Comparison of ENCODE assay signal across 15 cellular contexts in genomic region chr4:1344696-1345095, GRCh38. TPM values are rescaled to one million over a fixed set of nuclear protein-coding genes. Genes with fewer than 3 reads are reported as not detected.
A peak's percentile ranks its signal among the peaks of the same experiment; 100 is the strongest.
DNase-seq lines count a peak whose midpoint lies in the region; ATAC-seq, FAIRE-seq and TF ChIP-seq lines count a peak whose summit lies in the region.
"Had no signal": no experiment of that assay in that cellular context is flagged by ENCODE, and none has a peak within 500 bp of the region (broad histone marks: within the 10 kb centered on the region; RNA-seq: fewer than 3 reads in every experiment).

No MANE protein-coding gene starts in this region.

- peaks cover 25% of the 10 kb centered on the region for H3K79me2 ChIP-seq in HCT116 (ENCODE audit: insufficient read depth, low read length)

- peaks cover 8% of the 10 kb centered on the region for H3K36me3 Mint-ChIP-seq in CD4-positive, CD25-positive, alpha-beta regulatory T cell
- peaks cover 52% of the 10 kb centered on the region for H3K36me3 Mint-ChIP-seq in brain
- H3K36me3 Mint-ChIP-seq in naive thymus-derived CD4-positive, alpha-beta T cell: peaks cover 0 to 17% (median 5%) of the 10 kb centered on the region in 5 donors

- peaks cover 12 to 35% (median 20%) of the 10 kb centered on the region in 4 donors for H3K4me1 Mint-ChIP-seq in CD4-positive, CD25-positive, alpha-beta regulatory T cell
- H3K4me1 Mint-ChIP-seq in brain: peaks cover 44% of the 10 kb centered on the region
- H3K4me1 Mint-ChIP-seq in naive thymus-derived CD4-positive, alpha-beta T cell: peaks cover 25 to 38% (median 31%) of the 10 kb centered on the region in 7 donors

- H3K27ac Mint-ChIP-seq in CD4-positive, CD25-positive, alpha-beta regulatory T cell: peak overlapping the region in 2 of 3 donors; percentile 85 to 96
- H3K27ac Mint-ChIP-seq in brain: peak overlapping the region; percentile 70 to 99 (median 99)
- H3K27ac Mint-ChIP-seq in naive thymus-derived CD4-positive, alpha-beta T cell: peak overlapping the region in 8 of 9 donors; percentile 1 to 93 (median 78)

- no peaks in the 10 kb centered on the region for H3K27me3 ChIP-seq in CD4-positive, CD25-positive, alpha-beta regulatory T cell (ENCODE audit: control insufficient read depth, insufficient read depth, low read length)
- H3K27me3 ChIP-seq in HCT116 (ENCODE audit: insufficient read depth, low read length): no peaks in the 10 kb centered on the region
- no peaks in the 10 kb centered on the region for H3K27me3 ChIP-seq in naive thymus-derived CD4-positive, alpha-beta T cell (ENCODE audit: control insufficient read depth in 2 of 2, insufficient read depth in 2 of 2, low read length in 2 of 2)

- intact Hi-C loops in HCT116 (cut with micrococcal nuclease): loop anchor here (5.0 kb wide), 1 partner anchor 57 kb away; the partner anchor contains the start of gene MAEA
- intact Hi-C loops in naive thymus-derived CD4-positive, alpha-beta T cell (cut with micrococcal nuclease): loop anchor here (5.0 to 10.0 kb wide), 7 partner anchors 77 to 1618 kb away; partner anchors contain the start of genes ATP5ME (in 1 of the 2), GRK4 (in 1 of the 2), LETM1 (in 1 of the 2) and MYL5 (in 1 of the 2)

- no peaks in the 10 kb centered on the region for H3K9me3 Mint-ChIP-seq in CD4-positive, CD25-positive, alpha-beta regulatory T cell
- no peaks in the 10 kb centered on the region for H3K9me3 Mint-ChIP-seq in brain
- H3K9me3 Mint-ChIP-seq in naive thymus-derived CD4-positive, alpha-beta T cell: no peaks in the 10 kb centered on the region

- H3K9me3 ChIP-seq in CD4-positive, CD25-positive, alpha-beta regulatory T cell (ENCODE audit: control insufficient read depth in 2 of 2, low read length in 2 of 2): no peaks in the 10 kb centered on the region
- H3K9me3 ChIP-seq in HCT116 (ENCODE audit: control insufficient read depth in 1 of 2, insufficient read depth in 1 of 2, low read depth in 1 of 2, low read length in 2 of 2): no peaks in the 10 kb centered on the region
- no peaks in the 10 kb centered on the region for H3K9me3 ChIP-seq in naive thymus-derived CD4-positive, alpha-beta T cell (ENCODE audit: control insufficient read depth in 2 of 3, low read length in 3 of 3)
- H3K9me3 ChIP-seq: mucosa of descending colon had no signal

- H3K4me3 ChIP-seq in CD4-positive, CD25-positive, alpha-beta regulatory T cell (ENCODE audit: low read depth, low read length): no peak overlapping the region
- no peak overlapping the region for H3K4me3 ChIP-seq in HCT116 (replicated peaks in 1 of 2; ENCODE audit: low read depth in 1 of 2, low read length in 2 of 2)
- H3K4me3 ChIP-seq in naive thymus-derived CD4-positive, alpha-beta T cell (ENCODE audit: low read length): no peak overlapping the region
- H3K4me3 ChIP-seq: GM12878, mucosa of descending colon had no signal

- H2AFZ ChIP-seq in HCT116 (ENCODE audit: low read depth, low read length, poor library complexity, severe bottlenecking): no peak overlapping the region

- H4K20me1 ChIP-seq in HCT116 (ENCODE audit: insufficient read depth): no peaks in the 10 kb centered on the region

- RAD21 ChIA-PET in HCT116 (lab: Charles Lee; ENCODE audit: low non-redundant PET in 1 of 2, low total read pairs in 2 of 2, uncharacterized antibody in 2 of 2, unreplicated experiment in 2 of 2): no interaction called here

- H3K9me2 ChIP-seq in HCT116 (ENCODE audit: insufficient read depth): no peaks in the 10 kb centered on the region

- H3K4me3 Mint-ChIP-seq in CD4-positive, CD25-positive, alpha-beta regulatory T cell: peak overlapping the region; percentile 71 to 94 (median 87)
- H3K4me3 Mint-ChIP-seq in brain: peak overlapping the region; percentile 91 to 99 (median 94)
- H3K4me3 Mint-ChIP-seq in naive thymus-derived CD4-positive, alpha-beta T cell: peak overlapping the region; percentile 61 to 97 (median 84)

- POLR2A ChIA-PET in HCT116 (lab: Charles Lee): interaction anchor here (0.7 kb wide), 1 partner anchor 51 kb away, joined by 5 read pairs; no protein-coding TSS in a partner anchor
- POLR2A ChIA-PET in naive thymus-derived CD4-positive, alpha-beta T cell (lab: Charles Lee): no interaction called here

- no peaks in the 10 kb centered on the region for H3K27me3 Mint-ChIP-seq in CD4-positive, CD25-positive, alpha-beta regulatory T cell
- H3K27me3 Mint-ChIP-seq in brain: peaks cover 5% of the 10 kb centered on the region
- no peaks in the 10 kb centered on the region for H3K27me3 Mint-ChIP-seq in naive thymus-derived CD4-positive, alpha-beta T cell

- peaks cover 16% of the 10 kb centered on the region for H3K36me3 ChIP-seq in CD4-positive, CD25-positive, alpha-beta regulatory T cell (ENCODE audit: control insufficient read depth, insufficient read depth, low read length)
- peaks cover 2 to 15% of the 10 kb centered on the region in 2 experiments; a peak in 3 of 4 replicates for H3K36me3 ChIP-seq in HCT116 (ENCODE audit: control insufficient read depth in 1 of 2, insufficient read depth in 2 of 2, low read length in 2 of 2)
- peaks cover 0 to 17% (median 0%) of the 10 kb centered on the region in 3 experiments for H3K36me3 ChIP-seq in naive thymus-derived CD4-positive, alpha-beta T cell (ENCODE audit: control insufficient read depth in 2 of 3, insufficient read depth in 3 of 3, low read length in 3 of 3)

- BruUV-seq in HCT116 (replicated peaks; lab: Mats Ljungman, UMichigan): no TSS peak

- no peak overlapping the region for H3K27ac ChIP-seq in CD4-positive, CD25-positive, alpha-beta regulatory T cell (ENCODE audit: insufficient read depth, low read length, poor library complexity, severe bottlenecking)
- peak overlapping the region; percentile 38; the same call in 1 of the 2 replicates for H3K27ac ChIP-seq in HCT116 (ENCODE audit: low read depth, low read length)
- no peak overlapping the region for H3K27ac ChIP-seq in naive thymus-derived CD4-positive, alpha-beta T cell (ENCODE audit: low read depth, low read length)
- H3K27ac ChIP-seq: HL-60 had no signal

- in situ Hi-C loops in G401 (cut with HindIII; ENCODE audit: low sequenced_read_pairs): no loop called here

- DNase-seq in CD4-positive, CD25-positive, alpha-beta regulatory T cell: no peak
- DNase-seq in HCT116 (ENCODE audit: low read depth, low spot score) (no peak), G401 (ENCODE audit: low spot score) (no peak), RCC 7860 (ENCODE audit: low spot score) (no peak), RPMI8226 (no peak)
- DNase-seq in naive thymus-derived CD4-positive, alpha-beta T cell: no peak
- DNase-seq in activated CD4-positive, CD25-positive, alpha-beta regulatory T cell (lab: John Stamatoyannopoulos, UW): no peak
- DNase-seq: activated gamma-delta T cell; hippocampal formation; NCI-H1092 treated with DMSO at 0.1 percent for 48 hours; stimulated activated CD4-positive, alpha-beta T cell treated with anti-CD3 and anti-CD28 coated beads, Interleukin-12 subunit alpha, Interleukin-12 subunit beta, amount 100 ng/mL, for 4 hours had no signal

- no peak for TF ChIP-seq CTCF in HCT116 (IDR thresholded peaks at IDR 0.05 in 2 of 3, conservative IDR thresholded peaks at IDR 0.05 in 1 of 3; ENCODE audit: borderline replicate concordance in 1 of 3, insufficient read depth in 1 of 3, low read depth in 2 of 3, low read length in 2 of 3)
- TF ChIP-seq CTCF in brain (conservative IDR thresholded peaks at IDR 0.05): no peak

- TF ChIP-seq POLR2A in HCT116 (IDR thresholded peaks at IDR 0.05; ENCODE audit: borderline replicate concordance, extremely low read depth, insufficient read depth, insufficient read length): no peak

- ATAC-seq in CD4-positive, CD25-positive, alpha-beta regulatory T cell (ENCODE audit: low read depth in 2 of 2): no peak
- ATAC-seq in HCT116: no peak
- ATAC-seq in naive thymus-derived CD4-positive, alpha-beta T cell: no peak
- ATAC-seq: GM12878, mucosa of descending colon had no signal

- H3K4me2 ChIP-seq in HCT116 (ENCODE audit: low read length): peak overlapping the region; percentile 90

- CTCF ChIA-PET in HCT116 (lab: Charles Lee): no interaction called here
- CTCF ChIA-PET in naive thymus-derived CD4-positive, alpha-beta T cell (lab: Charles Lee): no interaction called here

- FAIRE-seq in RCC 7860 (lab: Jason Lieb, UNC): no peak
- FAIRE-seq: GM12878 had no signal

- peaks cover 18% of the 10 kb centered on the region for H3K4me1 ChIP-seq in CD4-positive, CD25-positive, alpha-beta regulatory T cell (ENCODE audit: control insufficient read depth, insufficient read depth, low read length, poor library complexity, severe bottlenecking)
- peaks cover 5 to 28% of the 10 kb centered on the region in 2 experiments for H3K4me1 ChIP-seq in HCT116 (ENCODE audit: control insufficient read depth in 1 of 2, insufficient read depth in 2 of 2, low read length in 2 of 2)
- peaks cover 13 to 14% of the 10 kb centered on the region in 2 donors for H3K4me1 ChIP-seq in naive thymus-derived CD4-positive, alpha-beta T cell (ENCODE audit: control insufficient read depth in 2 of 2, insufficient read depth in 2 of 2, low read length in 2 of 2)

- H3K9ac ChIP-seq in HCT116 (ENCODE audit: low read length): no peak overlapping the region

- no peak for TF ChIP-seq RAD21 in HCT116 (IDR thresholded peaks at IDR 0.05; ENCODE audit: low read depth)

TF ChIP-seq in HCT116, 20 proteins besides CTCF, POLR2A, EP300 and RAD21 (continues in another document):
- TF ChIP-seq EZH2phosphoT487 (IDR thresholded peaks at IDR 0.05; ENCODE audit: borderline replicate concordance) (no peak), ELF1 (IDR thresholded peaks at IDR 0.05; ENCODE audit: borderline replicate concordance, low read depth) (no peak), YY1 (IDR thresholded peaks at IDR 0.05; ENCODE audit: extremely low read depth, insufficient replicate concordance, low read depth, low read length) (no peak), JUND (IDR thresholded peaks at IDR 0.05) (no peak)

RNA-seq across cellular contexts. Expression of gene UVSSA, which starts 2.3 kb away (rescaled TPM):
- 42.9 TPM for total RNA-seq in CD4-positive, CD25-positive, alpha-beta regulatory T cell
- 1 to 10 TPM; 2.1 to 4.4 (median 3.4) TPM for polyA plus RNA-seq in CD4-positive, CD25-positive, alpha-beta regulatory T cell
- total RNA-seq in HCT116 (2021; ENCODE audit: unreplicated experiment): 30.5 TPM
- polyA plus RNA-seq in HCT116 (2012): 12.1 and 15.2 TPM in 2 replicates
- 2.7 TPM for polyA plus RNA-seq in brain (ENCODE audit: insufficient read depth, low read depth, low replicate concordance)
- total RNA-seq in naive thymus-derived CD4-positive, alpha-beta T cell: 10 to 100 TPM; 29.5 to 44.1 (median 39.7) TPM
- polyA plus RNA-seq in naive thymus-derived CD4-positive, alpha-beta T cell: 1 to 10 TPM; 3.2 to 9.1 TPM
- total RNA-seq in G401 (2014; rRNA removed; shearing (Covaris generic)): 3.6 and 8.8 TPM in 2 replicates

RNA-seq across cellular contexts. Expression of gene MAEA, which starts 55.0 kb away (rescaled TPM):
- 77.7 TPM for total RNA-seq in CD4-positive, CD25-positive, alpha-beta regulatory T cell
- polyA plus RNA-seq in CD4-positive, CD25-positive, alpha-beta regulatory T cell: 10 to 100 TPM; 61.2 to 76.2 (median 66.2) TPM
- total RNA-seq in HCT116 (2021; ENCODE audit: unreplicated experiment): 88.3 TPM
- 66.7 and 73.2 TPM in 2 replicates for polyA plus RNA-seq in HCT116 (2012)
- 70.7 TPM for polyA plus RNA-seq in brain (ENCODE audit: insufficient read depth, low read depth, low replicate concordance)
- total RNA-seq in naive thymus-derived CD4-positive, alpha-beta T cell: 10 to 100 TPM; 56.2 to 92.2 (median 79.4) TPM
- polyA plus RNA-seq in naive thymus-derived CD4-positive, alpha-beta T cell: 10 to 100 TPM; 45.3 to 88.5 TPM
- total RNA-seq in G401 (2014; rRNA removed; shearing (Covaris generic)): 52.5 and 54.6 TPM in 2 replicates
